1 cellular context compared by ENCODE assay signal in genomic region chr17:43892672-43892975, GRCh38.
TF ChIP-seq lines count a peak whose summit lies in the region.

No MANE protein-coding gene starts in this region.

TF ChIP-seq in H1, 55 proteins besides CTCF, POLR2A, EP300 and RAD21:
- TF ChIP-seq TBP (IDR thresholded peaks at IDR 0.05; ENCODE audit: low read depth, low read length) (no peak), TAF1 (IDR thresholded peaks at IDR 0.05; ENCODE audit: low read depth, low read length) (no peak), TCF12 (IDR thresholded peaks at IDR 0.05; ENCODE audit: low read depth, low read length) (no peak), NANOG (IDR thresholded peaks at IDR 0.05; ENCODE audit: insufficient read depth, low read depth, low read length, poor library complexity, severe bottlenecking) (no peak), CBX8 (IDR thresholded peaks at IDR 0.05; ENCODE audit: borderline replicate concordance, low read depth, low read length) (no peak), GABPA (IDR thresholded peaks at IDR 0.05; ENCODE audit: borderline replicate concordance, insufficient read depth, low read length) (no peak), KDM4A (IDR thresholded peaks at IDR 0.05; ENCODE audit: low read depth, low read length, severe bottlenecking) (no peak), YY1 (IDR thresholded peaks at IDR 0.05; ENCODE audit: low read depth, low read length) (no peak), ATF3 (IDR thresholded peaks at IDR 0.05; ENCODE audit: insufficient read depth, low read depth, low read length) (no peak), JUN (IDR thresholded peaks at IDR 0.05; ENCODE audit: low read depth, low read length) (no peak), RNF2 (IDR thresholded peaks at IDR 0.05; ENCODE audit: borderline replicate concordance, low read depth, low read length, missing control alignments, poor library complexity, severe bottlenecking) (no peak), RFX5 (IDR thresholded peaks at IDR 0.05; ENCODE audit: borderline replicate concordance, low read depth, low read length) (no peak), SIX5 (IDR thresholded peaks at IDR 0.05; ENCODE audit: low read depth, low read length) (no peak), CHD1 (IDR thresholded peaks at IDR 0.05; ENCODE audit: low read depth, low read length) (no peak), SUZ12 (IDR thresholded peaks at IDR 0.05; ENCODE audit: low read length) (no peak), CHD7 (IDR thresholded peaks at IDR 0.05; ENCODE audit: insufficient replicate concordance, low read length) (no peak), BRCA1 (IDR thresholded peaks at IDR 0.05; ENCODE audit: low read depth, low read length) (no peak), SP1 (IDR thresholded peaks at IDR 0.05; ENCODE audit: low read depth, low read length) (no peak)
